ENCODE assay signal across 20 cellular contexts in the genomic region with DNA sequence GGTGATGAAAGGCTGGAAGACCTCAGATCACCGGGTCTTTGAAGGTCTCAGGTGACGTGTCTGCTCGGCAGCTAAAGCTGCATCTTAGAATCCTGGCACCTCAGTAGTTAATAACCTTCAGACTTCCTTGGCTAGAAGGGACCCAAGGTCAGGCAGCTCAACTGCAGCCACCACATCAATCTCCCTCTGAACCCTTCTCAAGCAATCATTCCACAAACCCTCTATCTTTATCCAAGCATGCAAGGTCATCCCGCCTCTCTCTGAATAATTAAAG. TPM values are rescaled to one million over a fixed set of nuclear protein-coding genes. Genes with fewer than 3 reads are reported as not detected.
A peak's percentile ranks its signal among the peaks of the same experiment; 100 is the strongest.
DNase-seq lines count a peak whose midpoint lies in the region; ATAC-seq and TF ChIP-seq lines count a peak whose summit lies in the region.
"Had no signal": no experiment of that assay in that cellular context is flagged by ENCODE, and none has a peak within 500 bp of the region (broad histone marks: within the 10 kb centered on the region; RNA-seq: fewer than 3 reads in every experiment).

No MANE protein-coding gene starts in this region.

- no peak for TF ChIP-seq EP300 in esophagus muscularis mucosa (IDR thresholded peaks at IDR 0.05)

- POLR2A ChIA-PET in RWPE1 (lab: Yijun Ruan, JAX; ENCODE audit: low non-redundant PET) = no interaction called here

- 79% methylated on average over 3 of the region's 4 CpGs for WGBS in esophagus muscularis mucosa

- H3K4me3 ChIP-seq in BLaER1 treated with 17β-estradiol and CSF1 and Interleukin-3, amounts not matched to agents 10 nM and 100 nM = no peak overlapping the region
- no peak overlapping the region for H3K4me3 ChIP-seq in esophagus muscularis mucosa
- H3K4me3 ChIP-seq: ascending aorta, GM23248 had no signal

- DNase-seq in RWPE1 (ENCODE audit: low spot score) (no peak), esophagus muscularis mucosa (ENCODE audit: extremely low spot score) (no peak), osteocyte (ENCODE audit: extremely low spot score, unreplicated experiment) (no peak), epidermal melanocyte (ENCODE audit: insufficient read length, low spot score) (no peak), NOMO-1 (lab: John Stamatoyannopoulos, UW; ENCODE audit: unreplicated experiment in 2 of 2) (no peak), AG20443 (ENCODE audit: low spot score) (no peak)
- DNase-seq: activated CD4-positive, alpha-beta T cell treated with anti-CD3 and anti-CD28 coated beads for 36 hours; activated gamma-delta T cell; GDM1; GM23248; left colon; naive B cell; NCI-H187; SIG-M5 had no signal

- H3K36me3 Mint-ChIP-seq in osteocyte (ENCODE audit: unreplicated experiment) = peaks cover 5% of the 10 kb centered on the region
- H3K36me3 Mint-ChIP-seq: naive B cell had no signal

- H3K36me3 ChIP-seq in BLaER1 treated with 17β-estradiol and CSF1 and Interleukin-3, amounts not matched to agents 10 nM and 100 nM = peaks cover 0 to 33% (median 12%) of the 10 kb centered on the region in 11 experiments; a peak in 12 of 22 replicates
- no peaks in the 10 kb centered on the region for H3K36me3 ChIP-seq in esophagus muscularis mucosa
- H3K36me3 ChIP-seq: ascending aorta had no signal

- ATAC-seq in GM19324 (IDR thresholded peaks at IDR 0.05; ENCODE audit: low FRiP score, unreplicated experiment) = no peak
- ATAC-seq: activated CD4-positive, alpha-beta T cell treated with anti-CD3 and anti-CD28 coated beads for 36 hours; esophagus mucosa; left colon had no signal

- no peak overlapping the region for H3K4me3 Mint-ChIP-seq in osteocyte (ENCODE audit: unreplicated experiment)
- H3K4me3 Mint-ChIP-seq: activated CD4-positive, alpha-beta T cell treated with anti-CD3 and anti-CD28 coated beads for 36 hours; stimulated activated naive CD8-positive, alpha-beta T cell treated with anti-CD3 and anti-CD28 coated beads, Interleukin-15, Interleukin-2, amounts not matched to agents 100 ng/mL and 50 ng/mL, for 24 hours had no signal

- peak overlapping the region; percentile 88 to 98 (median 95) for H3K4me2 ChIP-seq in BLaER1 treated with 17β-estradiol and CSF1 and Interleukin-3, amounts not matched to agents 10 nM and 100 nM

- H3K27me3 ChIP-seq in BLaER1 treated with 17β-estradiol and CSF1 and Interleukin-3, amounts not matched to agents 10 nM and 100 nM = no peaks in the 10 kb centered on the region
- H3K27me3 ChIP-seq in esophagus muscularis mucosa = no peaks in the 10 kb centered on the region
- H3K27me3 ChIP-seq: ascending aorta had no signal

- peak overlapping the region; percentile 43 for H3K27ac Mint-ChIP-seq in osteocyte (ENCODE audit: unreplicated experiment)
- H3K27ac Mint-ChIP-seq: activated CD4-positive, alpha-beta T cell treated with anti-CD3 and anti-CD28 coated beads for 36 hours; stimulated activated naive CD8-positive, alpha-beta T cell treated with anti-CD3 and anti-CD28 coated beads, Interleukin-15, Interleukin-2, amounts not matched to agents 100 ng/mL and 50 ng/mL, for 24 hours had no signal

- H3K27ac ChIP-seq in BLaER1 treated with 17β-estradiol and CSF1 and Interleukin-3, amounts not matched to agents 10 nM and 100 nM = peak overlapping the region in 5 of 11 experiments; percentile 7 to 96 (median 23); a peak in 4 of 22 replicates
- H3K27ac ChIP-seq in RWPE1 (peak overlapping the region; percentile 99), esophagus muscularis mucosa (replicated peaks in 1 of 4) (peak overlapping the region; percentile 94 to 96 (median 94))

- H3K4me1 Mint-ChIP-seq in osteocyte (ENCODE audit: unreplicated experiment) = peaks cover 71% of the 10 kb centered on the region

- intact Hi-C loops in esophagus muscularis mucosa (cut with DNase I) = no loop called here

- H3K9me3 Mint-ChIP-seq in osteocyte (ENCODE audit: unreplicated experiment) = no peaks in the 10 kb centered on the region
- H3K9me3 Mint-ChIP-seq: naive B cell; stimulated activated naive CD8-positive, alpha-beta T cell treated with anti-CD3 and anti-CD28 coated beads, Interleukin-15, Interleukin-2, amounts not matched to agents 100 ng/mL and 50 ng/mL, for 24 hours had no signal

- no peaks in the 10 kb centered on the region for H3K27me3 Mint-ChIP-seq in osteocyte (ENCODE audit: unreplicated experiment)
- H3K27me3 Mint-ChIP-seq: naive B cell had no signal

- TF ChIP-seq CTCF in RWPE1 (conservative IDR thresholded peaks at IDR 0.05; ENCODE audit: low read depth) (no peak), esophagus muscularis mucosa (IDR thresholded peaks at IDR 0.05) (no peak), osteocyte (IDR thresholded peaks at IDR 0.05) (no peak)

- H3K9ac ChIP-seq in BLaER1 treated with 17β-estradiol and CSF1 and Interleukin-3, amounts not matched to agents 10 nM and 100 nM = peak overlapping the region in 8 of 11 experiments; percentile 20 to 99 (median 94); a peak in 10 of 22 replicates
- H3K9ac ChIP-seq: GM23248 had no signal

- no peak for TF ChIP-seq POLR2A in esophagus muscularis mucosa (IDR thresholded peaks at IDR 0.05; ENCODE audit: low read depth)

- CTCF ChIA-PET in RWPE1 (lab: Yijun Ruan, JAX) = interaction anchor here (1.0 to 2.8 kb wide), 2 partner anchors 51 to 67 kb away, joined by 4 to 15 read pairs; no protein-coding TSS in a partner anchor

- H3K4me1 ChIP-seq in BLaER1 treated with 17β-estradiol and CSF1 and Interleukin-3, amounts not matched to agents 10 nM and 100 nM = peaks cover 76 to 86% (median 81%) of the 10 kb centered on the region in 10 experiments
- peaks cover 74 to 89% (median 86%) of the 10 kb centered on the region in 4 donors for H3K4me1 ChIP-seq in esophagus muscularis mucosa

- no peaks in the 10 kb centered on the region for H3K9me3 ChIP-seq in BLaER1 treated with 17β-estradiol and CSF1 and Interleukin-3, amounts not matched to agents 10 nM and 100 nM (replicated peaks in 1 of 11)
- H3K9me3 ChIP-seq in esophagus muscularis mucosa = no peaks in the 10 kb centered on the region
- H3K9me3 ChIP-seq: ascending aorta had no signal

- H4K20me1 ChIP-seq in BLaER1 treated with 17β-estradiol and CSF1 and Interleukin-3, amounts not matched to agents 10 nM and 100 nM = peaks cover 75 to 86% (median 81%) of the 10 kb centered on the region in 11 experiments; a peak in 21 of 22 replicates

RNA-seq across cellular contexts. Expression of gene TLDC2, which starts 16.7 kb away (rescaled TPM):
- total RNA-seq in esophagus muscularis mucosa = under 1 TPM in 3 of 4 donors, not detected in 1; 0.34 to 0.66 (median 0.42) TPM
- total RNA-seq in osteocyte = 0.26 TPM in 1 of 2 replicates, not detected in the other
- total RNA-seq: activated CD4-positive, alpha-beta T cell treated with anti-CD3 and anti-CD28 coated beads for 36 hours; ascending aorta; pulmonary artery endothelial cell had no signal
